Comparison of ENCODE assay signal across 1 cellular context in the genomic region with DNA sequence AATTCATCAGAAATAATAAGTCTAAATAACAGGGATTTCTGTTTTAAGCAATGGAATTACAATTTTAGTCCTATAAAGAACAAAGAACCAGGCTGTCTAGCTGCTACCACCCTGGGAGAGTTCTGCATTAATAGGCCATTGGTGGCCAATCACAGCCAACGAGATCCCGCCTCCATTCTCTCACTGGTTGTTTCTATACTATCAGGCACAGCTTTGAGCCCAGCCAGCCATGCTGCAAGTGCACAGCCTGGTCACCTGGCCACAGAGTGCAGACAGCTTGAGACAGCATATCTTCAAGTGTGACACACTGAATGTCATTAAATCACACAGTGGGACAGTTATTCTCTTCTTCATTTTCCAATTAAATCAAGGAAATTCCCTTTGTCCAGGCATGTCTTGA.
TF ChIP-seq lines count a peak whose summit lies in the region.

No MANE protein-coding gene starts in this region.

TF ChIP-seq in HepG2, 621 proteins besides CTCF, POLR2A, EP300 and RAD21 (continued from another document):
- TF ChIP-seq, protein P1, sequence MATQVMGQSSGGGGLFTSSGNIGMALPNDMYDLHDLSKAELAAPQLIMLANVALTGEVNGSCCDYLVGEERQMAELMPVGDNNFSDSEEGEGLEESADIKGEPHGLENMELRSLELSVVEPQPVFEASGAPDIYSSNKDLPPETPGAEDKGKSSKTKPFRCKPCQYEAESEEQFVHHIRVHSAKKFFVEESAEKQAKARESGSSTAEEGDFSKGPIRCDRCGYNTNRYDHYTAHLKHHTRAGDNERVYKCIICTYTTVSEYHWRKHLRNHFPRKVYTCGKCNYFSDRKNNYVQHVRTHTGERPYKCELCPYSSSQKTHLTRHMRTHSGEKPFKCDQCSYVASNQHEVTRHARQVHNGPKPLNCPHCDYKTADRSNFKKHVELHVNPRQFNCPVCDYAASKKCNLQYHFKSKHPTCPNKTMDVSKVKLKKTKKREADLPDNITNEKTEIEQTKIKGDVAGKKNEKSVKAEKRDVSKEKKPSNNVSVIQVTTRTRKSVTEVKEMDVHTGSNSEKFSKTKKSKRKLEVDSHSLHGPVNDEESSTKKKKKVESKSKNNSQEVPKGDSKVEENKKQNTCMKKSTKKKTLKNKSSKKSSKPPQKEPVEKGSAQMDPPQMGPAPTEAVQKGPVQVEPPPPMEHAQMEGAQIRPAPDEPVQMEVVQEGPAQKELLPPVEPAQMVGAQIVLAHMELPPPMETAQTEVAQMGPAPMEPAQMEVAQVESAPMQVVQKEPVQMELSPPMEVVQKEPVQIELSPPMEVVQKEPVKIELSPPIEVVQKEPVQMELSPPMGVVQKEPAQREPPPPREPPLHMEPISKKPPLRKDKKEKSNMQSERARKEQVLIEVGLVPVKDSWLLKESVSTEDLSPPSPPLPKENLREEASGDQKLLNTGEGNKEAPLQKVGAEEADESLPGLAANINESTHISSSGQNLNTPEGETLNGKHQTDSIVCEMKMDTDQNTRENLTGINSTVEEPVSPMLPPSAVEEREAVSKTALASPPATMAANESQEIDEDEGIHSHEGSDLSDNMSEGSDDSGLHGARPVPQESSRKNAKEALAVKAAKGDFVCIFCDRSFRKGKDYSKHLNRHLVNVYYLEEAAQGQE (IDR thresholded peaks at IDR 0.05; ENCODE audit: borderline replicate concordance in 1 of 2, low read depth in 1 of 2, low read length in 2 of 2): no peak
- no peak for TF ChIP-seq RARG (CRISPR knock-in tag; IDR thresholded peaks at IDR 0.05; ENCODE audit: low read depth)
- no peak for TF ChIP-seq IRX3 (CRISPR knock-in tag; IDR thresholded peaks at IDR 0.05; ENCODE audit: borderline replicate concordance, low read depth)
- TF ChIP-seq, protein P2, sequence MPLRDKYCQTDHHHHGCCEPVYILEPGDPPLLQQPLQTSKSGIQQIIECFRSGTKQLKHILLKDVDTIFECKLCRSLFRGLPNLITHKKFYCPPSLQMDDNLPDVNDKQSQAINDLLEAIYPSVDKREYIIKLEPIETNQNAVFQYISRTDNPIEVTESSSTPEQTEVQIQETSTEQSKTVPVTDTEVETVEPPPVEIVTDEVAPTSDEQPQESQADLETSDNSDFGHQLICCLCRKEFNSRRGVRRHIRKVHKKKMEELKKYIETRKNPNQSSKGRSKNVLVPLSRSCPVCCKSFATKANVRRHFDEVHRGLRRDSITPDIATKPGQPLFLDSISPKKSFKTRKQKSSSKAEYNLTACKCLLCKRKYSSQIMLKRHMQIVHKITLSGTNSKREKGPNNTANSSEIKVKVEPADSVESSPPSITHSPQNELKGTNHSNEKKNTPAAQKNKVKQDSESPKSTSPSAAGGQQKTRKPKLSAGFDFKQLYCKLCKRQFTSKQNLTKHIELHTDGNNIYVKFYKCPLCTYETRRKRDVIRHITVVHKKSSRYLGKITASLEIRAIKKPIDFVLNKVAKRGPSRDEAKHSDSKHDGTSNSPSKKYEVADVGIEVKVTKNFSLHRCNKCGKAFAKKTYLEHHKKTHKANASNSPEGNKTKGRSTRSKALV (CRISPR knock-in tag; IDR thresholded peaks at IDR 0.05): no peak
- no peak for TF ChIP-seq ZBTB21 (CRISPR knock-in tag; IDR thresholded peaks at IDR 0.05)
- peak; percentile 55 for TF ChIP-seq SP2 (CRISPR knock-in tag; IDR thresholded peaks at IDR 0.05)
- TF ChIP-seq NFYB (CRISPR knock-in tag; IDR thresholded peaks at IDR 0.05): peak; percentile 74
- TF ChIP-seq, protein P3, sequence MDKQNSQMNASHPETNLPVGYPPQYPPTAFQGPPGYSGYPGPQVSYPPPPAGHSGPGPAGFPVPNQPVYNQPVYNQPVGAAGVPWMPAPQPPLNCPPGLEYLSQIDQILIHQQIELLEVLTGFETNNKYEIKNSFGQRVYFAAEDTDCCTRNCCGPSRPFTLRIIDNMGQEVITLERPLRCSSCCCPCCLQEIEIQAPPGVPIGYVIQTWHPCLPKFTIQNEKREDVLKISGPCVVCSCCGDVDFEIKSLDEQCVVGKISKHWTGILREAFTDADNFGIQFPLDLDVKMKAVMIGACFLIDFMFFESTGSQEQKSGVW (CRISPR knock-in tag; IDR thresholded peaks at IDR 0.05; ENCODE audit: borderline replicate concordance): no peak
- TF ChIP-seq NFYC (CRISPR knock-in tag; IDR thresholded peaks at IDR 0.05): peak; percentile 72
- no peak for TF ChIP-seq ZNF101 (CRISPR knock-in tag; IDR thresholded peaks at IDR 0.05; ENCODE audit: borderline replicate concordance, low read depth)
- TF ChIP-seq ZNF75D (CRISPR knock-in tag; IDR thresholded peaks at IDR 0.05; ENCODE audit: borderline replicate concordance): no peak
- no peak for TF ChIP-seq ARHGAP35 (CRISPR knock-in tag; IDR thresholded peaks at IDR 0.05; ENCODE audit: borderline replicate concordance)
- TF ChIP-seq, protein P4, sequence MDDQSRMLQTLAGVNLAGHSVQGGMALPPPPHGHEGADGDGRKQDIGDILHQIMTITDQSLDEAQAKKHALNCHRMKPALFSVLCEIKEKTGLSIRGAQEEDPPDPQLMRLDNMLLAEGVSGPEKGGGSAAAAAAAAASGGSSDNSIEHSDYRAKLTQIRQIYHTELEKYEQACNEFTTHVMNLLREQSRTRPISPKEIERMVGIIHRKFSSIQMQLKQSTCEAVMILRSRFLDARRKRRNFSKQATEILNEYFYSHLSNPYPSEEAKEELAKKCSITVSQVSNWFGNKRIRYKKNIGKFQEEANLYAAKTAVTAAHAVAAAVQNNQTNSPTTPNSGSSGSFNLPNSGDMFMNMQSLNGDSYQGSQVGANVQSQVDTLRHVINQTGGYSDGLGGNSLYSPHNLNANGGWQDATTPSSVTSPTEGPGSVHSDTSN (CRISPR knock-in tag; IDR thresholded peaks at IDR 0.05; ENCODE audit: borderline replicate concordance): no peak
- TF ChIP-seq, protein P5, sequence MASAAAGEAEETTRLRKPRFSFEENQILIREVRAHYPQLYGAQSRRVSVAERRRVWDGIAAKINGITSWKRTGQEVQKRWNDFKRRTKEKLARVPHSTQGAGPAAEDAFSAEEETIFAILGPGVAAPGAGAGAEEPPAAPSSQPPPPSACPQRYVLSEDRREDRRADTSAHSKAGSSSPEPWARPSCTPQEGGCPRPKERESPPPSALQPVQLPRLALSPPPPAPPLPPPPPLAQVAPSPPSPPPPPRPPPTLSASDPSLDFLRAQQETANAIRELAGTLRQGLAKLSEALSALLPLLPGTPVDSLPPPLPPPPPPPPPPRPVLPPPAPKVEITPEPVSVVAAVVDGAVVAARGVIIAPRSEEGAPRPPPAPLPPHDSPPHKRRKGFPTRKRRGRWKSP (CRISPR knock-in tag; IDR thresholded peaks at IDR 0.05): no peak
- TF ChIP-seq ZNF780A (CRISPR knock-in tag; IDR thresholded peaks at IDR 0.05): no peak
- TF ChIP-seq GPN1 (CRISPR knock-in tag; IDR thresholded peaks at IDR 0.05; ENCODE audit: borderline replicate concordance): no peak
- TF ChIP-seq, protein P6, sequence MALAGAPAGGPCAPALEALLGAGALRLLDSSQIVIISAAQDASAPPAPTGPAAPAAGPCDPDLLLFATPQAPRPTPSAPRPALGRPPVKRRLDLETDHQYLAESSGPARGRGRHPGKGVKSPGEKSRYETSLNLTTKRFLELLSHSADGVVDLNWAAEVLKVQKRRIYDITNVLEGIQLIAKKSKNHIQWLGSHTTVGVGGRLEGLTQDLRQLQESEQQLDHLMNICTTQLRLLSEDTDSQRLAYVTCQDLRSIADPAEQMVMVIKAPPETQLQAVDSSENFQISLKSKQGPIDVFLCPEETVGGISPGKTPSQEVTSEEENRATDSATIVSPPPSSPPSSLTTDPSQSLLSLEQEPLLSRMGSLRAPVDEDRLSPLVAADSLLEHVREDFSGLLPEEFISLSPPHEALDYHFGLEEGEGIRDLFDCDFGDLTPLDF (CRISPR knock-in tag; IDR thresholded peaks at IDR 0.05): no peak
- no peak for TF ChIP-seq KDM6A (CRISPR knock-in tag; IDR thresholded peaks at IDR 0.05; ENCODE audit: low read depth)
- TF ChIP-seq ZBTB42 (CRISPR knock-in tag; IDR thresholded peaks at IDR 0.05): no peak
